In the genomic region with DNA sequence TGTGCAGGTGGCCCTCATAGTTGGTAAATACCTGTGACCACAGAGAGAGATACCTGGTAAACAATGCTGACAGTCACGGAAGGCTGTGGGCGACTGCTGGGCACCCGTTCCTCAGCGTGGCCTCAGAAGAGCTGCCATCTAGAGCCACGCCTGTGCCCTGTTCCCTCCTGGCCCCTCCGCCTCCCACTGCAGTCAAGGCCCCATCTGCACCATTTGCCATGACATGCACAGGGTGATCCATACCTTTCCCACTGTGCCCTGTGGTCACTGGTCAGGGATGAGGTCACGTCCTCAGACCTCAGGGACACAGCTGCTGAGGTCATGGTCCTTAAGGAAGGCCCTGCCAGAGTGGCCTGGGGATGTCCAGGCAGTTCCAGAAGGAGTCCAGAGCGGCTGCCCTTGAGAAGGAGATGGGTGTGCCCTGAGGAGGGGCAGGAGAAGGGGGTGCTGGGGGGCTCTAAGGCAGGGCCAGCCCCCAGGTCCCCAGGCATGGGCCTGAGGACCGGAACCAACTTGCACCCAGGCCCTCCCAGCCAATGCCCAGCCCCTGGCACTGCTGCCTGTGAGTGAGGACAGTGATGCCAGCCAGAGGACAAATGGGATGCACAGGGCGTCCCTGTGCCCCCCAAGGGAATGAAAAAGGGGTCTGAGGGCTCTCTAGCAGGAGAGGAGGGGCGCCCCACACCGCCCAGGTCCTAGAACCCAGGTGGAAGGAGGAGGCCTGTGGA, we compare ENCODE assay signal across 2 cellular contexts.
TF ChIP-seq lines count a peak whose summit lies in the region.

No MANE protein-coding gene starts in this region.

TF ChIP-seq in IMR-90, 13 proteins besides CTCF, POLR2A, EP300 and RAD21:
- no peak for TF ChIP-seq NFE2L2 (IDR thresholded peaks at IDR 0.05; ENCODE audit: low read depth, low read length)
- TF ChIP-seq, protein P1, sequence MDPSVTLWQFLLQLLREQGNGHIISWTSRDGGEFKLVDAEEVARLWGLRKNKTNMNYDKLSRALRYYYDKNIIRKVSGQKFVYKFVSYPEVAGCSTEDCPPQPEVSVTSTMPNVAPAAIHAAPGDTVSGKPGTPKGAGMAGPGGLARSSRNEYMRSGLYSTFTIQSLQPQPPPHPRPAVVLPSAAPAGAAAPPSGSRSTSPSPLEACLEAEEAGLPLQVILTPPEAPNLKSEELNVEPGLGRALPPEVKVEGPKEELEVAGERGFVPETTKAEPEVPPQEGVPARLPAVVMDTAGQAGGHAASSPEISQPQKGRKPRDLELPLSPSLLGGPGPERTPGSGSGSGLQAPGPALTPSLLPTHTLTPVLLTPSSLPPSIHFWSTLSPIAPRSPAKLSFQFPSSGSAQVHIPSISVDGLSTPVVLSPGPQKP (IDR thresholded peaks at IDR 0.05; ENCODE audit: borderline replicate concordance, low read depth, low read length), result no peak
- TF ChIP-seq BHLHE40 (IDR thresholded peaks at IDR 0.05; ENCODE audit: low read depth, low read length), result no peak
- TF ChIP-seq RFX5 (IDR thresholded peaks at IDR 0.05; ENCODE audit: low read depth, low read length), result no peak
- TF ChIP-seq, protein P2, sequence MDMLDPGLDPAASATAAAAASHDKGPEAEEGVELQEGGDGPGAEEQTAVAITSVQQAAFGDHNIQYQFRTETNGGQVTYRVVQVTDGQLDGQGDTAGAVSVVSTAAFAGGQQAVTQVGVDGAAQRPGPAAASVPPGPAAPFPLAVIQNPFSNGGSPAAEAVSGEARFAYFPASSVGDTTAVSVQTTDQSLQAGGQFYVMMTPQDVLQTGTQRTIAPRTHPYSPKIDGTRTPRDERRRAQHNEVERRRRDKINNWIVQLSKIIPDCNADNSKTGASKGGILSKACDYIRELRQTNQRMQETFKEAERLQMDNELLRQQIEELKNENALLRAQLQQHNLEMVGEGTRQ (IDR thresholded peaks at IDR 0.05; ENCODE audit: low read depth, low read length), result no peak
- TF ChIP-seq MAZ (IDR thresholded peaks at IDR 0.05; ENCODE audit: borderline replicate concordance, low read depth, low read length), result no peak
- TF ChIP-seq FOS (IDR thresholded peaks at IDR 0.05; ENCODE audit: low read depth, low read length), result no peak
- TF ChIP-seq SMC3 (IDR thresholded peaks at IDR 0.05; ENCODE audit: low read depth, low read length), result no peak
- TF ChIP-seq MXI1 (IDR thresholded peaks at IDR 0.05; ENCODE audit: borderline replicate concordance, low read depth, low read length), result no peak
- no peak for TF ChIP-seq CHD1 (IDR thresholded peaks at IDR 0.05; ENCODE audit: low read depth, low read length)
- no peak for TF ChIP-seq MAFK (IDR thresholded peaks at IDR 0.05; ENCODE audit: low read depth, low read length)
- no peak for TF ChIP-seq CEBPB (IDR thresholded peaks at IDR 0.05; ENCODE audit: low read depth, low read length)
- TF ChIP-seq RCOR1 (IDR thresholded peaks at IDR 0.05; ENCODE audit: insufficient replicate concordance, low read length), result no peak
TF ChIP-seq in IMR-90: peak in this region for 0.

TF ChIP-seq in GM12878, 131 proteins besides CTCF, POLR2A, EP300 and RAD21:
- TF ChIP-seq NR2F1 (conservative IDR thresholded peaks at IDR 0.05), result no peak
- no peak for TF ChIP-seq IKZF2 (IDR thresholded peaks at IDR 0.05)
TF ChIP-seq in GM12878: peak in this region for 0.
